ENCODE assay signal across 11 cellular contexts in genomic region chr2:213015387-213016165, GRCh38.
DNase-seq lines count a peak whose midpoint lies in the region; ATAC-seq, FAIRE-seq and TF ChIP-seq lines count a peak whose summit lies in the region.
"Had no signal": no experiment of that assay in that cellular context is flagged by ENCODE, and none has a peak within 500 bp of the region (broad histone marks: within the 10 kb centered on the region; RNA-seq: fewer than 3 reads in every experiment).

No MANE protein-coding gene starts in this region.

- H3K27ac Mint-ChIP-seq in activated T-helper 2 cell treated with anti-CD3 and anti-CD28 coated beads, Interferon-gamma antibody, Interleukin-2, Interleukin-4, amounts not matched to agents 10 μg/mL and 5 μg/mL and 100 μg/mL, durations not matched to agents 14 hours and 24 hours and 36 hours = peak overlapping the region; percentile 33
- H3K27ac Mint-ChIP-seq: endodermal cell had no signal

- no peak overlapping the region for H3K27ac ChIP-seq in testis

- H3K27me3 Mint-ChIP-seq in activated T-helper 2 cell treated with anti-CD3 and anti-CD28 coated beads, Interferon-gamma antibody, Interleukin-2, Interleukin-4, amounts not matched to agents 10 μg/mL and 5 μg/mL and 100 μg/mL, durations not matched to agents 14 hours and 24 hours and 36 hours (ENCODE audit: low read depth) = peaks cover 27% of the 10 kb centered on the region

- no peak for DNase-seq in GM12892 (ENCODE audit: insufficient read length)
- DNase-seq in activated T-helper 2 cell treated with anti-CD3 and anti-CD28 coated beads, Interferon-gamma antibody, Interleukin-2, Interleukin-4, amounts not matched to agents 10 μg/mL and 5 μg/mL and 100 μg/mL, durations not matched to agents 14 hours and 24 hours and 36 hours (ENCODE audit: low spot score) = peak; percentile 51
- DNase-seq in testis = no peak
- DNase-seq in cerebellar nuclear complex (lab: John Stamatoyannopoulos, UW) = no peak
- DNase-seq in NCI-H2081 (lab: John Stamatoyannopoulos, UW) = no peak
- DNase-seq: endodermal cell, Karpas-422 had no signal

- intact Hi-C loops in activated T-helper 2 cell treated with anti-CD3 and anti-CD28 coated beads, Interferon-gamma antibody, Interleukin-2, Interleukin-4, amounts not matched to agents 10 μg/mL and 5 μg/mL and 100 μg/mL, durations not matched to agents 14 hours and 24 hours and 36 hours (cut with micrococcal nuclease) = loop anchor here (1.0 to 5.0 kb wide), 10 partner anchors 15 to 204 kb away; no protein-coding TSS in a partner anchor
- intact Hi-C loops in testis (cut with DNase I; ENCODE audit: low total_unique reads) = no loop called here

- H3K9me3 Mint-ChIP-seq in activated T-helper 2 cell treated with anti-CD3 and anti-CD28 coated beads, Interferon-gamma antibody, Interleukin-2, Interleukin-4, amounts not matched to agents 10 μg/mL and 5 μg/mL and 100 μg/mL, durations not matched to agents 14 hours and 24 hours and 36 hours = peaks cover 3% of the 10 kb centered on the region
- H3K9me3 Mint-ChIP-seq: endodermal cell had no signal

- ATAC-seq in GM19452 (IDR thresholded peaks at IDR 0.05; ENCODE audit: unreplicated experiment) (peak; percentile 83), HG03103 (IDR thresholded peaks at IDR 0.05; ENCODE audit: low read depth, unreplicated experiment) (peak; percentile 80), SK-N-SH treated with all-trans-retinoic acid at 6 μM for 48 hours (no peak)

- TF ChIP-seq POLR2A in GM12892 (IDR thresholded peaks at IDR 0.05; ENCODE audit: low read depth, low read length) (peak; percentile 53), testis (IDR thresholded peaks at IDR 0.05) (no peak)

- no peak overlapping the region for H3K4me3 ChIP-seq in testis
- H3K4me3 ChIP-seq: lung had no signal

- no peaks in the 10 kb centered on the region for H3K36me3 ChIP-seq in testis (ENCODE audit: low read depth, missing control alignments)

- peaks cover 29% of the 10 kb centered on the region for H3K36me3 Mint-ChIP-seq in activated T-helper 2 cell treated with anti-CD3 and anti-CD28 coated beads, Interferon-gamma antibody, Interleukin-2, Interleukin-4, amounts not matched to agents 10 μg/mL and 5 μg/mL and 100 μg/mL, durations not matched to agents 14 hours and 24 hours and 36 hours (ENCODE audit: low read depth)

- H3K4me3 Mint-ChIP-seq in activated T-helper 2 cell treated with anti-CD3 and anti-CD28 coated beads, Interferon-gamma antibody, Interleukin-2, Interleukin-4, amounts not matched to agents 10 μg/mL and 5 μg/mL and 100 μg/mL, durations not matched to agents 14 hours and 24 hours and 36 hours (ENCODE audit: low read depth) = no peak overlapping the region
- H3K4me3 Mint-ChIP-seq: endodermal cell had no signal

- no peaks in the 10 kb centered on the region for H3K27me3 ChIP-seq in testis

- no peaks in the 10 kb centered on the region for H3K9me3 ChIP-seq in testis

- H3K4me1 Mint-ChIP-seq in activated T-helper 2 cell treated with anti-CD3 and anti-CD28 coated beads, Interferon-gamma antibody, Interleukin-2, Interleukin-4, amounts not matched to agents 10 μg/mL and 5 μg/mL and 100 μg/mL, durations not matched to agents 14 hours and 24 hours and 36 hours (ENCODE audit: low read depth) = peaks cover 44% of the 10 kb centered on the region
- H3K4me1 Mint-ChIP-seq: endodermal cell had no signal

- peak; percentile 97 for FAIRE-seq in GM12892 (lab: Jason Lieb, UNC)

- no peak for TF ChIP-seq CTCF in testis (IDR thresholded peaks at IDR 0.05)

- 90 to 94% methylated on average over 7 of the region's 7 CpGs for WGBS in testis, 2 donors

- H3K4me1 ChIP-seq in testis = no peaks in the 10 kb centered on the region

TF ChIP-seq in SK-N-SH treated with all-trans-retinoic acid at 6 μM for 48 hours, 23 proteins besides CTCF, POLR2A, EP300 and RAD21:
- TF ChIP-seq, protein P1, sequence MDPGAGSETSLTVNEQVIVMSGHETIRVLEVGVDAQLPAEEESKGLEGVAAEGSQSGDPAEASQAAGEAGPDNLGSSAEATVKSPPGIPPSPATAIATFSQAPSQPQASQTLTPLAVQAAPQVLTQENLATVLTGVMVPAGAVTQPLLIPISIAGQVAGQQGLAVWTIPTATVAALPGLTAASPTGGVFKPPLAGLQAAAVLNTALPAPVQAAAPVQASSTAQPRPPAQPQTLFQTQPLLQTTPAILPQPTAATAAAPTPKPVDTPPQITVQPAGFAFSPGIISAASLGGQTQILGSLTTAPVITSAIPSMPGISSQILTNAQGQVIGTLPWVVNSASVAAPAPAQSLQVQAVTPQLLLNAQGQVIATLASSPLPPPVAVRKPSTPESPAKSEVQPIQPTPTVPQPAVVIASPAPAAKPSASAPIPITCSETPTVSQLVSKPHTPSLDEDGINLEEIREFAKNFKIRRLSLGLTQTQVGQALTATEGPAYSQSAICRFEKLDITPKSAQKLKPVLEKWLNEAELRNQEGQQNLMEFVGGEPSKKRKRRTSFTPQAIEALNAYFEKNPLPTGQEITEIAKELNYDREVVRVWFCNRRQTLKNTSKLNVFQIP (CRISPR knock-in tag; IDR thresholded peaks at IDR 0.05; ENCODE audit: borderline replicate concordance, low read depth) = no peak
- TF ChIP-seq, protein P2, sequence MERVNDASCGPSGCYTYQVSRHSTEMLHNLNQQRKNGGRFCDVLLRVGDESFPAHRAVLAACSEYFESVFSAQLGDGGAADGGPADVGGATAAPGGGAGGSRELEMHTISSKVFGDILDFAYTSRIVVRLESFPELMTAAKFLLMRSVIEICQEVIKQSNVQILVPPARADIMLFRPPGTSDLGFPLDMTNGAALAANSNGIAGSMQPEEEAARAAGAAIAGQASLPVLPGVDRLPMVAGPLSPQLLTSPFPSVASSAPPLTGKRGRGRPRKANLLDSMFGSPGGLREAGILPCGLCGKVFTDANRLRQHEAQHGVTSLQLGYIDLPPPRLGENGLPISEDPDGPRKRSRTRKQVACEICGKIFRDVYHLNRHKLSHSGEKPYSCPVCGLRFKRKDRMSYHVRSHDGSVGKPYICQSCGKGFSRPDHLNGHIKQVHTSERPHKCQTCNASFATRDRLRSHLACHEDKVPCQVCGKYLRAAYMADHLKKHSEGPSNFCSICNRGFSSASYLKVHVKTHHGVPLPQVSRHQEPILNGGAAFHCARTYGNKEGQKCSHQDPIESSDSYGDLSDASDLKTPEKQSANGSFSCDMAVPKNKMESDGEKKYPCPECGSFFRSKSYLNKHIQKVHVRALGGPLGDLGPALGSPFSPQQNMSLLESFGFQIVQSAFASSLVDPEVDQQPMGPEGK (CRISPR knock-in tag; IDR thresholded peaks at IDR 0.05; ENCODE audit: borderline replicate concordance) = no peak
- TF ChIP-seq SNAI2 (CRISPR knock-in tag; IDR thresholded peaks at IDR 0.05) = no peak
- no peak for TF ChIP-seq RARB (CRISPR knock-in tag; IDR thresholded peaks at IDR 0.05)
- TF ChIP-seq ZNF70 (CRISPR knock-in tag; IDR thresholded peaks at IDR 0.05) = no peak
- no peak for TF ChIP-seq OSR1 (CRISPR knock-in tag; IDR thresholded peaks at IDR 0.05)
- TF ChIP-seq CSDC2 (CRISPR knock-in tag; IDR thresholded peaks at IDR 0.05) = no peak
- no peak for TF ChIP-seq GLIS3 (CRISPR knock-in tag; IDR thresholded peaks at IDR 0.05)
- TF ChIP-seq TSHZ2 (CRISPR knock-in tag; IDR thresholded peaks at IDR 0.05) = no peak
- no peak for TF ChIP-seq TOX (CRISPR knock-in tag; IDR thresholded peaks at IDR 0.05; ENCODE audit: borderline replicate concordance)
- no peak for TF ChIP-seq ISL1 (CRISPR knock-in tag; IDR thresholded peaks at IDR 0.05)
- TF ChIP-seq ZFP30 (CRISPR knock-in tag; IDR thresholded peaks at IDR 0.05) = no peak
- TF ChIP-seq, protein P3, sequence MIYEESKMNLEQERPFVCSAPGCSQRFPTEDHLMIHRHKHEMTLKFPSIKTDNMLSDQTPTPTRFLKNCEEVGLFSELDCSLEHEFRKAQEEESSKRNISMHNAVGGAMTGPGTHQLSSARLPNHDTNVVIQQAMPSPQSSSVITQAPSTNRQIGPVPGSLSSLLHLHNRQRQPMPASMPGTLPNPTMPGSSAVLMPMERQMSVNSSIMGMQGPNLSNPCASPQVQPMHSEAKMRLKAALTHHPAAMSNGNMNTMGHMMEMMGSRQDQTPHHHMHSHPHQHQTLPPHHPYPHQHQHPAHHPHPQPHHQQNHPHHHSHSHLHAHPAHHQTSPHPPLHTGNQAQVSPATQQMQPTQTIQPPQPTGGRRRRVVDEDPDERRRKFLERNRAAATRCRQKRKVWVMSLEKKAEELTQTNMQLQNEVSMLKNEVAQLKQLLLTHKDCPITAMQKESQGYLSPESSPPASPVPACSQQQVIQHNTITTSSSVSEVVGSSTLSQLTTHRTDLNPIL (CRISPR knock-in tag; IDR thresholded peaks at IDR 0.05; ENCODE audit: low read depth) = no peak
